In genomic region chr5:122776143-122776542, GRCh38 we compare ENCODE assay signal across 1 cellular context.
TF ChIP-seq lines count a peak whose summit lies in the region.

No MANE protein-coding gene starts in this region.

TF ChIP-seq in GM23338, 12 proteins besides CTCF, POLR2A, EP300 and RAD21 (continued from another document):
- TF ChIP-seq ZNF462 (CRISPR knock-in tag; IDR thresholded peaks at IDR 0.05), result no peak
TF ChIP-seq in GM23338: peak in this region for 0.
